8 cellular contexts compared by ENCODE assay signal in the genomic region with DNA sequence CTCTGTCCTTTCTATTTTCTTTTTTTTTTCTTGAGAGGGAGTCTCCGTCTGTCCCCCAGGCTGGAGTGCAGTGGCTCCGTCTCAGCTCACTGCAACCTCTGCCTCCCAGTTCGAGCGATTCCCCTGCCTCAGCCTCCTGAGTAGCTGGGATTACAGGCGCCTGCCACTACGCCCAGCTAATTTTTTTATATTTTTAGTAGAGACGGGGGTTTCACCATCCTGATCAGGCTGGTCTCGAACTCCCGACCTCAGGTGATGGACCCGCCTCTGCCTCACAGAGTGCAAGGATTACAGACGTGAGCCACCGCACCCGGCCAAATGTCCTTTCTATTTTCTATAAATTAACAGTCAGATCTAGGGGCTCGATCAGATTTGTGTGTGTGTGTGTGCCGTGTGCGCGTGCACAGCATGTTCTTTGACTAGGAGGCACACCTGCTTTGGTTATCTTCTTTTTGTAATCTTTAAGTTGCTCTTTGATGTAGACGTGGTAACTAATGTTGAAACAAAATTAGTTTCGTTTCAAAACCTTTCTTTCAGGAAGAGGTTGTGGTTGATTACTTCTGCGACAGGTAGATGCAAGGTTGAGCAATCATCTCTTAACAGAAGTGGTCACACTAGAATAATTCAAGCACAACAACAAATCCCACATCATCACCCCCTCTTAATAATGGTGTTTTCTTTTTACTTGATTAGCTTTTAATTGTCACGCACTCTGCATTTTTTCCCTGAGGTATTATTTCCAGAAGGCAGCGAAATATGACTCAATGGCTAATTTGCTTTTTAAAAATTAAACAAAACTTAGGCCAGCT. TPM values are rescaled to one million over a fixed set of nuclear protein-coding genes. Genes with fewer than 3 reads are reported as not detected.
DNase-seq lines count a peak whose midpoint lies in the region; ATAC-seq and TF ChIP-seq lines count a peak whose summit lies in the region.

No MANE protein-coding gene starts in this region.

- H3K27me3 ChIP-seq in CD4-positive, CD25-positive, alpha-beta regulatory T cell (ENCODE audit: control insufficient read depth, insufficient read depth, low read length): no peaks in the 10 kb centered on the region
- no peaks in the 10 kb centered on the region for H3K27me3 ChIP-seq in lung (ENCODE audit: control insufficient read depth, insufficient read depth)

- ATAC-seq in CD4-positive, CD25-positive, alpha-beta regulatory T cell (ENCODE audit: low read depth in 2 of 2): peak; percentile 62 to 65
- peak; percentile 38 for ATAC-seq in GM19438 (IDR thresholded peaks at IDR 0.05; ENCODE audit: low read depth, unreplicated experiment)
- peak; percentile 43 for ATAC-seq in HG03460 (IDR thresholded peaks at IDR 0.05; ENCODE audit: unreplicated experiment)
- no peak for ATAC-seq in lung (ENCODE audit: insufficient read depth, low FRiP score)

- H3K36me3 ChIP-seq in CD4-positive, CD25-positive, alpha-beta regulatory T cell (ENCODE audit: control insufficient read depth, insufficient read depth, low read length): no peaks in the 10 kb centered on the region
- H3K36me3 ChIP-seq in lung (ENCODE audit: control insufficient read depth in 2 of 2, insufficient read depth in 2 of 2, low read length in 2 of 2): no peaks in the 10 kb centered on the region

- peaks cover 6 to 53% (median 34%) of the 10 kb centered on the region in 4 donors for H3K4me1 Mint-ChIP-seq in CD4-positive, CD25-positive, alpha-beta regulatory T cell
- H3K4me1 Mint-ChIP-seq in MCF 10A (ENCODE audit: insufficient read depth, unreplicated experiment): peaks cover 30% of the 10 kb centered on the region
- peaks cover 45% of the 10 kb centered on the region for H3K4me1 Mint-ChIP-seq in stimulated activated naive CD8-positive, alpha-beta T cell treated with anti-CD3 and anti-CD28 coated beads, Interleukin-15, Interleukin-2, amounts not matched to agents 100 ng/mL and 50 ng/mL, for 24 hours (ENCODE audit: low read depth)

- CTCF ChIA-PET in MCF 10A (lab: Yijun Ruan, JAX): interaction anchor here (0.6 to 2.1 kb wide), 10 partner anchors 9 to 741 kb away, joined by 3 to 10 read pairs (median 4); no protein-coding TSS in a partner anchor

- peaks cover 9% of the 10 kb centered on the region for H3K27me3 Mint-ChIP-seq in CD4-positive, CD25-positive, alpha-beta regulatory T cell
- H3K27me3 Mint-ChIP-seq in MCF 10A (ENCODE audit: insufficient read depth, unreplicated experiment): no peaks in the 10 kb centered on the region
- H3K27me3 Mint-ChIP-seq in stimulated activated naive CD8-positive, alpha-beta T cell treated with anti-CD3 and anti-CD28 coated beads, Interleukin-15, Interleukin-2, amounts not matched to agents 100 ng/mL and 50 ng/mL, for 24 hours: no peaks in the 10 kb centered on the region

- peak; percentile 40 to 91 (median 86) for DNase-seq in CD4-positive, CD25-positive, alpha-beta regulatory T cell
- DNase-seq in T follicular helper cell (ENCODE audit: low read depth): peak; percentile 39
- DNase-seq in MCF 10A (ENCODE audit: unreplicated experiment): peak; percentile 59
- no peak for DNase-seq in lung (ENCODE audit: low spot score)
- DNase-seq in NCI-H128 (lab: John Stamatoyannopoulos, UW; ENCODE audit: unreplicated experiment): no peak

- H3K9me3 Mint-ChIP-seq in CD4-positive, CD25-positive, alpha-beta regulatory T cell: no peaks in the 10 kb centered on the region
- no peaks in the 10 kb centered on the region for H3K9me3 Mint-ChIP-seq in MCF 10A (ENCODE audit: unreplicated experiment)
- no peaks in the 10 kb centered on the region for H3K9me3 Mint-ChIP-seq in stimulated activated naive CD8-positive, alpha-beta T cell treated with anti-CD3 and anti-CD28 coated beads, Interleukin-15, Interleukin-2, amounts not matched to agents 100 ng/mL and 50 ng/mL, for 24 hours

- H3K27ac Mint-ChIP-seq in CD4-positive, CD25-positive, alpha-beta regulatory T cell: peak overlapping the region; percentile 83 to 97 (median 94)
- H3K27ac Mint-ChIP-seq in MCF 10A (ENCODE audit: low read depth, unreplicated experiment): peak overlapping the region; percentile 87
- H3K27ac Mint-ChIP-seq in stimulated activated naive CD8-positive, alpha-beta T cell treated with anti-CD3 and anti-CD28 coated beads, Interleukin-15, Interleukin-2, amounts not matched to agents 100 ng/mL and 50 ng/mL, for 24 hours: peak overlapping the region; percentile 96

- peak overlapping the region; percentile 91 to 93 (median 93) for H3K4me3 Mint-ChIP-seq in CD4-positive, CD25-positive, alpha-beta regulatory T cell
- H3K4me3 Mint-ChIP-seq in MCF 10A (ENCODE audit: unreplicated experiment): peak overlapping the region; percentile 85
- peak overlapping the region; percentile 87 for H3K4me3 Mint-ChIP-seq in stimulated activated naive CD8-positive, alpha-beta T cell treated with anti-CD3 and anti-CD28 coated beads, Interleukin-15, Interleukin-2, amounts not matched to agents 100 ng/mL and 50 ng/mL, for 24 hours

- intact Hi-C loops in MCF 10A (cut with micrococcal nuclease): loop anchor here (2.0 to 10.0 kb wide), 3 partner anchors 40 to 123 kb away; no protein-coding TSS in a partner anchor

- peak overlapping the region; percentile 70 for H3K4me3 ChIP-seq in CD4-positive, CD25-positive, alpha-beta regulatory T cell (ENCODE audit: low read depth, low read length)
- peak overlapping the region; percentile 43 for H3K4me3 ChIP-seq in lung

- H3K9me3 ChIP-seq in CD4-positive, CD25-positive, alpha-beta regulatory T cell (ENCODE audit: control insufficient read depth in 2 of 2, low read length in 2 of 2): no peaks in the 10 kb centered on the region
- no peaks in the 10 kb centered on the region for H3K9me3 ChIP-seq in lung (ENCODE audit: control insufficient read depth in 2 of 2, insufficient read depth in 1 of 2, low read length in 1 of 2)

- H3K36me3 Mint-ChIP-seq in CD4-positive, CD25-positive, alpha-beta regulatory T cell: peaks cover 7% of the 10 kb centered on the region
- H3K36me3 Mint-ChIP-seq in MCF 10A (ENCODE audit: insufficient read depth, unreplicated experiment): peaks cover 15% of the 10 kb centered on the region
- H3K36me3 Mint-ChIP-seq in stimulated activated naive CD8-positive, alpha-beta T cell treated with anti-CD3 and anti-CD28 coated beads, Interleukin-15, Interleukin-2, amounts not matched to agents 100 ng/mL and 50 ng/mL, for 24 hours (ENCODE audit: low read depth): peaks cover 27% of the 10 kb centered on the region

- TSS peak; percentile 89 for BruUV-seq in MCF 10A (replicated peaks; lab: Mats Ljungman, UMichigan)

- H3K27ac ChIP-seq in CD4-positive, CD25-positive, alpha-beta regulatory T cell (ENCODE audit: insufficient read depth, low read length, poor library complexity, severe bottlenecking): peak overlapping the region; percentile 95
- H3K27ac ChIP-seq in lung (ENCODE audit: low read depth in 1 of 2, low read length in 1 of 2): peak overlapping the region; percentile 77 to 95

- peaks cover 39% of the 10 kb centered on the region for H3K4me1 ChIP-seq in CD4-positive, CD25-positive, alpha-beta regulatory T cell (ENCODE audit: control insufficient read depth, insufficient read depth, low read length, poor library complexity, severe bottlenecking)
- H3K4me1 ChIP-seq in lung (ENCODE audit: control insufficient read depth in 2 of 2, insufficient read depth in 2 of 2, low read length in 2 of 2): peaks cover 0 to 14% of the 10 kb centered on the region in 2 donors

- POLR2A ChIA-PET in MCF 10A (lab: Yijun Ruan, JAX): interaction anchor here (0.6 to 4.6 kb wide), 42 partner anchors 9 to 748 kb away, joined by 3 to 61 read pairs (median 5); partner anchors contain the start of genes CNIH4, DNAH14, FBXO28 and NVL

- 50 to 56% methylated on average over 22 of the region's 22 CpGs for WGBS in lung, 2 donors

- no peak for TF ChIP-seq CTCF in MCF 10A (IDR thresholded peaks at IDR 0.05; ENCODE audit: unreplicated experiment)
- TF ChIP-seq CTCF in lung (IDR thresholded peaks at IDR 0.05; ENCODE audit: control extremely low read depth, extremely low read depth): no peak

RNA-seq across cellular contexts. Expression of gene DEGS1, which starts 0.8 kb away (rescaled TPM):
- total RNA-seq in CD4-positive, CD25-positive, alpha-beta regulatory T cell: 46.1 TPM
- polyA plus RNA-seq in CD4-positive, CD25-positive, alpha-beta regulatory T cell: 100 to 1,000 TPM; 108 to 161 (median 133) TPM
- total RNA-seq in MCF 10A (2022): 99.1 and 118 TPM in 2 replicates
- 10 to 100 TPM; 65.8 to 69.7 TPM for total RNA-seq in lung
- 10 to 100 TPM; 41.2 to 68.7 TPM for polyA plus RNA-seq in lung

Comparison
In these comparisons a context has a peak if more than half of its experiments do, and no peak if none do; other contexts are left out.
1. DNase-seq: peak in CD4-positive, CD25-positive, alpha-beta regulatory T cell (3 of 3), T follicular helper cell (single experiment) and MCF 10A (single experiment); none in lung (single experiment) and NCI-H128 (single experiment).
2. Peak in every context shown above with its lines, with median percentiles within 50 percentile points of each other: H3K27ac Mint-ChIP-seq and H3K4me3 Mint-ChIP-seq.